11 cellular contexts compared by ENCODE assay signal in the genomic region with DNA sequence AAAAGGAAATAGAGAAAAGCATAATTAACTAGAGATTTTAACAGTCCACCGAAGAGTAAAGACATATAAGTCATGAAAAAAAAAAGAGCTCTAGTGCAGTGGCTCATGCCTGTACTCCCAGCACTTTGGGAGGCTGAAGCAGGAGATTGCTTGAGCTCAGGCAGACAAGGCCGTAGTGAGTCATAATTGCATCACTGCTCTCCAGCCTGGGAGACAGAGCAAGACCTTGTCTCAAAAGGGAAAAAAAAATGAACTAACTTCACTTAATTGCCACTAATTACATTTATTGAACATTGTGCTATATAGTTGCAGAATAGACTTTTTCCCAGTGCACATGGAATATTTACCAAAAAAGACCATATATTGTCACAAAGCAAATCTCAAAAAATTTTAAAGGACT.
DNase-seq lines count a peak whose midpoint lies in the region; ATAC-seq and TF ChIP-seq lines count a peak whose summit lies in the region.
"Had no signal": no experiment of that assay in that cellular context is flagged by ENCODE, and none has a peak within 500 bp of the region (broad histone marks: within the 10 kb centered on the region; RNA-seq: fewer than 3 reads in every experiment).

No MANE protein-coding gene starts in this region.

- H3K4me3 ChIP-seq in OCI-LY3 (ENCODE audit: low read length) = no peak overlapping the region

- no peaks in the 10 kb centered on the region for H3K79me2 ChIP-seq in OCI-LY3 (ENCODE audit: low read length)

- no peak overlapping the region for H3K9ac ChIP-seq in OCI-LY3 (ENCODE audit: low read length)

- no peaks in the 10 kb centered on the region for H3K9me3 ChIP-seq in OCI-LY3 (ENCODE audit: insufficient read depth, low read length)

- no peaks in the 10 kb centered on the region for H3K36me3 ChIP-seq in OCI-LY3 (replicated peaks; ENCODE audit: low read depth, low read length)

- no peak overlapping the region for H3K4me3 Mint-ChIP-seq in activated T-cell treated with anti-CD3 and anti-CD28 coated beads, Interleukin-2, amount 50 U/mL, for 72 hours
- H3K4me3 Mint-ChIP-seq in activated T-cell treated with anti-CD3 and anti-CD28 coated beads, Interleukin-2, amount 50 U/mL, for 4 hours = no peak overlapping the region
- H3K4me3 Mint-ChIP-seq: dendritic cell treated with granulocyte-macrophage colony-stimulating factor and Interleukin-4, amounts not matched to agents 40 ng/mL and 50 ng/mL, for 4 days; naive thymus-derived CD4-positive, alpha-beta T cell had no signal

- peak; percentile 39 to 55 for ATAC-seq in activated T-cell treated with anti-CD3 and anti-CD28 coated beads, Interleukin-2, amount 50 U/mL, for 72 hours (replicated peaks in 1 of 2)
- ATAC-seq in activated T-cell treated with anti-CD3 and anti-CD28 coated beads, Interleukin-2, amount 50 U/mL, for 4 hours = no peak
- ATAC-seq: naive thymus-derived CD4-positive, alpha-beta T cell had no signal

- peak overlapping the region; percentile 37 for H3K27ac ChIP-seq in OCI-LY3 (ENCODE audit: low read length)
- H3K27ac ChIP-seq: VCaP had no signal

- TF ChIP-seq CTCF in OCI-LY3 (IDR thresholded peaks at IDR 0.05; ENCODE audit: low read depth, low read length) = no peak

- H3K9me3 Mint-ChIP-seq in activated T-cell treated with anti-CD3 and anti-CD28 coated beads, Interleukin-2, amount 50 U/mL, for 72 hours = peaks cover 0 to 3% of the 10 kb centered on the region in 2 donors
- peaks cover 2% of the 10 kb centered on the region for H3K9me3 Mint-ChIP-seq in activated T-cell treated with anti-CD3 and anti-CD28 coated beads, Interleukin-2, amount 50 U/mL, for 4 hours
- H3K9me3 Mint-ChIP-seq: dendritic cell treated with granulocyte-macrophage colony-stimulating factor and Interleukin-4, amounts not matched to agents 40 ng/mL and 50 ng/mL, for 4 days had no signal

- peaks cover 23% of the 10 kb centered on the region for H3K4me1 ChIP-seq in OCI-LY3 (ENCODE audit: low read length)

- H4K20me1 ChIP-seq in OCI-LY3 (ENCODE audit: insufficient read depth, low read length) = no peaks in the 10 kb centered on the region

- H3K27me3 ChIP-seq in OCI-LY3 (ENCODE audit: low read depth, low read length) = no peaks in the 10 kb centered on the region

- peak in 1 of 2 donors; percentile 7 for DNase-seq in activated T-cell treated with anti-CD3 and anti-CD28 coated beads, Interleukin-2, amount 50 U/mL, for 72 hours
- DNase-seq in activated T-cell treated with anti-CD3 and anti-CD28 coated beads, Interleukin-2, amount 50 U/mL, for 4 hours = no peak
- peak; percentile 56 for DNase-seq in dermis blood vessel endothelial cell
- peak; percentile 26 for DNase-seq in smooth muscle cell of the brain vasculature (ENCODE audit: low read depth, low spot score)
- no peak for DNase-seq in HuH-7.5 (ENCODE audit: low spot score)
- no peak for DNase-seq in activated gamma-delta T cell (lab: John Stamatoyannopoulos, UW)
- DNase-seq in iPS-NIHi7 (ENCODE audit: extremely low spot score) = no peak
- DNase-seq: naive thymus-derived CD4-positive, alpha-beta T cell had no signal

- no peaks in the 10 kb centered on the region for H3K36me3 Mint-ChIP-seq in activated T-cell treated with anti-CD3 and anti-CD28 coated beads, Interleukin-2, amount 50 U/mL, for 72 hours (ENCODE audit: insufficient read depth in 2 of 2)
- H3K36me3 Mint-ChIP-seq in activated T-cell treated with anti-CD3 and anti-CD28 coated beads, Interleukin-2, amount 50 U/mL, for 4 hours (ENCODE audit: insufficient read depth) = no peaks in the 10 kb centered on the region

- H2AFZ ChIP-seq in OCI-LY3 (ENCODE audit: low read depth, low read length) = no peak overlapping the region

- peaks cover 6% of the 10 kb centered on the region for H3K27me3 Mint-ChIP-seq in activated T-cell treated with anti-CD3 and anti-CD28 coated beads, Interleukin-2, amount 50 U/mL, for 72 hours (ENCODE audit: low read depth)
- H3K27me3 Mint-ChIP-seq in activated T-cell treated with anti-CD3 and anti-CD28 coated beads, Interleukin-2, amount 50 U/mL, for 4 hours (ENCODE audit: low read depth) = no peaks in the 10 kb centered on the region
- H3K27me3 Mint-ChIP-seq: dendritic cell treated with granulocyte-macrophage colony-stimulating factor and Interleukin-4, amounts not matched to agents 40 ng/mL and 50 ng/mL, for 4 days had no signal

- no peaks in the 10 kb centered on the region for H3K4me1 Mint-ChIP-seq in activated T-cell treated with anti-CD3 and anti-CD28 coated beads, Interleukin-2, amount 50 U/mL, for 72 hours (ENCODE audit: low read depth)
- H3K4me1 Mint-ChIP-seq in activated T-cell treated with anti-CD3 and anti-CD28 coated beads, Interleukin-2, amount 50 U/mL, for 4 hours (ENCODE audit: low read depth) = no peaks in the 10 kb centered on the region

- peak overlapping the region; percentile 37 for H3K4me2 ChIP-seq in OCI-LY3 (ENCODE audit: low read length)

- H3K27ac Mint-ChIP-seq in activated T-cell treated with anti-CD3 and anti-CD28 coated beads, Interleukin-2, amount 50 U/mL, for 72 hours = no peak overlapping the region
- H3K27ac Mint-ChIP-seq: dendritic cell treated with granulocyte-macrophage colony-stimulating factor and Interleukin-4, amounts not matched to agents 40 ng/mL and 50 ng/mL, for 4 days; naive thymus-derived CD4-positive, alpha-beta T cell had no signal

Comparison
In these comparisons a context has a peak if more than half of its experiments do, and no peak if none do; other contexts are left out.
1. ATAC-seq: peak in activated T-cell treated with anti-CD3 and anti-CD28 coated beads, Interleukin-2, amount 50 U/mL, for 72 hours (2 of 2); none in activated T-cell treated with anti-CD3 and anti-CD28 coated beads, Interleukin-2, amount 50 U/mL, for 4 hours (0 of 2).
2. DNase-seq: peak in dermis blood vessel endothelial cell (single experiment) and smooth muscle cell of the brain vasculature (single experiment); none in activated T-cell treated with anti-CD3 and anti-CD28 coated beads, Interleukin-2, amount 50 U/mL, for 4 hours (single experiment), HuH-7.5 (single experiment), activated gamma-delta T cell (single experiment) and iPS-NIHi7 (single experiment).